ENCODE assay signal across 8 cellular contexts in genomic region chr15:52019394-52020252, GRCh38. TPM values are rescaled to one million over a fixed set of nuclear protein-coding genes. Genes with fewer than 3 reads are reported as not detected.
DNase-seq lines count a peak whose midpoint lies in the region; ATAC-seq and TF ChIP-seq lines count a peak whose summit lies in the region.

No MANE protein-coding gene starts in this region.

- DNase-seq in NCI-H510A treated with DMSO at 0.1 percent for 48 hours (lab: John Stamatoyannopoulos, UW) (peak; percentile 5), NCI-H510A (lab: John Stamatoyannopoulos, UW) (no peak), NCI-H146 treated with DMSO at 0.1 percent for 48 hours (lab: John Stamatoyannopoulos, UW; ENCODE audit: unreplicated experiment) (peak; percentile 12), right lobe of liver (peak; percentile 92 to 94 (median 93))
- DNase-seq in activated CD4-positive, alpha-beta T cell treated with anti-CD3 and anti-CD28 coated beads, Interleukin-2, amount 10 ng/mL, durations not matched to agents 7 days and 5 days = peak; percentile 57
- peak; percentile 63 for DNase-seq in stimulated activated CD4-positive, alpha-beta T cell treated with anti-CD3 and anti-CD28 coated beads, Interleukin-4, amount 100 ng/mL, for 1 hour

- peak overlapping the region; percentile 97 for H3K4me3 Mint-ChIP-seq in activated CD4-positive, alpha-beta T cell treated with anti-CD3 and anti-CD28 coated beads, Interleukin-2, amount 10 ng/mL, durations not matched to agents 7 days and 5 days
- H3K4me3 Mint-ChIP-seq in dendritic cell treated with granulocyte-macrophage colony-stimulating factor and Interleukin-4, amounts not matched to agents 40 ng/mL and 50 ng/mL, for 4 days = peak overlapping the region; percentile 98

- no peaks in the 10 kb centered on the region for H3K36me3 ChIP-seq in right lobe of liver

- peaks cover 0 to 20% (median 4%) of the 10 kb centered on the region in 4 donors for H3K4me1 ChIP-seq in right lobe of liver

- no peaks in the 10 kb centered on the region for H3K9me3 ChIP-seq in right lobe of liver

- no peaks in the 10 kb centered on the region for H3K27me3 Mint-ChIP-seq in activated CD4-positive, alpha-beta T cell treated with anti-CD3 and anti-CD28 coated beads, Interleukin-2, amount 10 ng/mL, durations not matched to agents 7 days and 5 days
- H3K27me3 Mint-ChIP-seq in dendritic cell treated with granulocyte-macrophage colony-stimulating factor and Interleukin-4, amounts not matched to agents 40 ng/mL and 50 ng/mL, for 4 days = no peaks in the 10 kb centered on the region

- H3K27me3 ChIP-seq in right lobe of liver = no peaks in the 10 kb centered on the region

- H3K36me3 Mint-ChIP-seq in activated CD4-positive, alpha-beta T cell treated with anti-CD3 and anti-CD28 coated beads, Interleukin-2, amount 10 ng/mL, durations not matched to agents 7 days and 5 days (ENCODE audit: low read depth) = peaks cover 14% of the 10 kb centered on the region
- H3K36me3 Mint-ChIP-seq in dendritic cell treated with granulocyte-macrophage colony-stimulating factor and Interleukin-4, amounts not matched to agents 40 ng/mL and 50 ng/mL, for 4 days (ENCODE audit: low read depth) = peaks cover 15% of the 10 kb centered on the region

- peak overlapping the region; percentile 59 to 70 (median 63) for H3K4me3 ChIP-seq in right lobe of liver

- ATAC-seq in HG02759 (IDR thresholded peaks at IDR 0.05; ENCODE audit: unreplicated experiment) (peak; percentile 63), right lobe of liver (peak; percentile 71 to 80 (median 75))

- TF ChIP-seq CTCF in right lobe of liver (IDR thresholded peaks at IDR 0.05) = no peak

- TF ChIP-seq POLR2A in right lobe of liver (IDR thresholded peaks at IDR 0.05) = peak; percentile 95

- CTCF ChIA-PET in activated CD4-positive, alpha-beta T cell treated with anti-CD3 and anti-CD28 coated beads, Interleukin-2, amount 10 ng/mL, durations not matched to agents 7 days and 5 days (lab: Charles Lee) = interaction anchor here (0.7 to 1.8 kb wide), 5 partner anchors 10 to 43 kb away, joined by 3 to 8 read pairs (median 3); no protein-coding TSS in a partner anchor

- intact Hi-C loops in dendritic cell treated with granulocyte-macrophage colony-stimulating factor and Interleukin-4, amounts not matched to agents 40 ng/mL and 50 ng/mL, for 4 days (cut with micrococcal nuclease) = loop anchor here (5.0 kb wide), 1 partner anchor 37 kb away; no protein-coding TSS in a partner anchor
- intact Hi-C loops in right lobe of liver (cut with DNase I) = no loop called here

- H3K4me1 Mint-ChIP-seq in activated CD4-positive, alpha-beta T cell treated with anti-CD3 and anti-CD28 coated beads, Interleukin-2, amount 10 ng/mL, durations not matched to agents 7 days and 5 days = peaks cover 32% of the 10 kb centered on the region
- peaks cover 50% of the 10 kb centered on the region for H3K4me1 Mint-ChIP-seq in dendritic cell treated with granulocyte-macrophage colony-stimulating factor and Interleukin-4, amounts not matched to agents 40 ng/mL and 50 ng/mL, for 4 days (ENCODE audit: low read depth)

- H3K9me3 Mint-ChIP-seq in activated CD4-positive, alpha-beta T cell treated with anti-CD3 and anti-CD28 coated beads, Interleukin-2, amount 10 ng/mL, durations not matched to agents 7 days and 5 days = no peaks in the 10 kb centered on the region
- no peaks in the 10 kb centered on the region for H3K9me3 Mint-ChIP-seq in dendritic cell treated with granulocyte-macrophage colony-stimulating factor and Interleukin-4, amounts not matched to agents 40 ng/mL and 50 ng/mL, for 4 days

- H3K27ac Mint-ChIP-seq in activated CD4-positive, alpha-beta T cell treated with anti-CD3 and anti-CD28 coated beads, Interleukin-2, amount 10 ng/mL, durations not matched to agents 7 days and 5 days = peak overlapping the region; percentile 99
- peak overlapping the region; percentile 100 for H3K27ac Mint-ChIP-seq in dendritic cell treated with granulocyte-macrophage colony-stimulating factor and Interleukin-4, amounts not matched to agents 40 ng/mL and 50 ng/mL, for 4 days

- H3K27ac ChIP-seq in right lobe of liver = peak overlapping the region; percentile 95 to 97 (median 96)

- WGBS in right lobe of liver (ENCODE audit: insufficient coverage, low coverage, low lambda C conversion rate, missing lambda C conversion rate) = under 1% methylated on average over 15 of the region's 100 CpGs

- POLR2A ChIA-PET in activated CD4-positive, alpha-beta T cell treated with anti-CD3 and anti-CD28 coated beads, Interleukin-2, amount 10 ng/mL, durations not matched to agents 7 days and 5 days (lab: Charles Lee) = no interaction called here

RNA-seq across cellular contexts. Expression of gene MAPK6, which starts 0.6 kb away (rescaled TPM):
- total RNA-seq in activated CD4-positive, alpha-beta T cell treated with anti-CD3 and anti-CD28 coated beads, Interleukin-2, amount 10 ng/mL, durations not matched to agents 7 days and 5 days = 10 to 100 TPM; 23.4 to 25.4 TPM
- 10 to 100 TPM; 15.8 to 35.8 (median 22.3) TPM for total RNA-seq in right lobe of liver

RNA-seq across cellular contexts. Expression of gene LEO1, which starts 48.0 kb away (rescaled TPM):
- 10 to 100 TPM; 32.0 to 34.4 TPM for total RNA-seq in activated CD4-positive, alpha-beta T cell treated with anti-CD3 and anti-CD28 coated beads, Interleukin-2, amount 10 ng/mL, durations not matched to agents 7 days and 5 days
- total RNA-seq in right lobe of liver = 10 to 100 TPM in 4 of 6 experiments, 1 to 10 TPM in 2; 8.9 to 20.6 (median 11.9) TPM
